ENCODE assay signal across 1 cellular context in the genomic region with DNA sequence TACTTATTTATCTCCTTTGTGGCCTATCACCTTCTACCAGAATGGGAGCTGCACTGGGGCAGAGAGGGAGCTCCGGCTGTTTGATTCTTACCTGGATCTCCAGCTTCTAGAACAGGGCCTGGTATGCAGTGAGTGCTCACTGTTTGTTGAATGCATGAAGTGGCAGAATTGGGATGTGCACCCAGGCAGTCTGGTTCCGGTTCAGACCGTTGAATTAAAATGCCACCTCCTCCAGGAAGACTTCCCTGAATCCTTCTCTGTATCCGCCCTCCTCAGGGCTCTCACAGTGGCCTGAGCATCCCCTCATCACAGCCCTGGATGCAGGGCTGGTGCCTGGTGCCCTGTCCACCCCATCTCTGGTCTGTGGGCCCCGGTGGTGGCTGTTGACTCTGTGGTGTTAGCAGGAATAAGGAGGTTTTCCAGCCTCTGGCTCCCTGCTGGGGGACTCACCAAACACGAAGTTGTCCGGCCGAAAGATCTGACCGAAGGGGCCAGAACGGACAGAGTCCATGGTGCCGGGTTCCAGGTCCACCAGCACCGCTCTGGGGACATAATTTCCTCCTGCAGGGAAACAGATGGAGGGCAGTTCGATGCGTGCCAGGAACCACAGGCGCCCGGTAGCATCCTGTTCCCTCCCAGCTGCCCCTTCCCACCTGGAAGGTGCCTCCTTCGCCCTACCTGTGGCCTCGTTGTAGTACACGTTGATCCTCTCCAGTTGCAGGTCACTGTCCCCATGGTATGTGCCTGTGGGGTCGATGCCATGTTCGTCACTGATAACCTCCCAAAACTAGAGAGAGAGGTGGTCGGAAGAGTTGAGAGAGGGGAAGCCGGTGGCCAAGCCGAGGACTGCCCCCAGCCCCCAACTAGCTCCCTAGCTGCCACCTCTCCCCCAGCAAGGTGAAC.
TF ChIP-seq lines count a peak whose summit lies in the region.

No MANE protein-coding gene starts in this region.

TF ChIP-seq in HCT116, 20 proteins besides CTCF, POLR2A, EP300 and RAD21:
- TF ChIP-seq POLR2AphosphoS5 (IDR thresholded peaks at IDR 0.05; ENCODE audit: low read depth, low read length) = no peak
- TF ChIP-seq SRF (IDR thresholded peaks at IDR 0.05; ENCODE audit: low read depth) = no peak
- TF ChIP-seq ZNF274 (IDR thresholded peaks at IDR 0.05; ENCODE audit: low read depth, low read length) = no peak
- TF ChIP-seq, protein P1, sequence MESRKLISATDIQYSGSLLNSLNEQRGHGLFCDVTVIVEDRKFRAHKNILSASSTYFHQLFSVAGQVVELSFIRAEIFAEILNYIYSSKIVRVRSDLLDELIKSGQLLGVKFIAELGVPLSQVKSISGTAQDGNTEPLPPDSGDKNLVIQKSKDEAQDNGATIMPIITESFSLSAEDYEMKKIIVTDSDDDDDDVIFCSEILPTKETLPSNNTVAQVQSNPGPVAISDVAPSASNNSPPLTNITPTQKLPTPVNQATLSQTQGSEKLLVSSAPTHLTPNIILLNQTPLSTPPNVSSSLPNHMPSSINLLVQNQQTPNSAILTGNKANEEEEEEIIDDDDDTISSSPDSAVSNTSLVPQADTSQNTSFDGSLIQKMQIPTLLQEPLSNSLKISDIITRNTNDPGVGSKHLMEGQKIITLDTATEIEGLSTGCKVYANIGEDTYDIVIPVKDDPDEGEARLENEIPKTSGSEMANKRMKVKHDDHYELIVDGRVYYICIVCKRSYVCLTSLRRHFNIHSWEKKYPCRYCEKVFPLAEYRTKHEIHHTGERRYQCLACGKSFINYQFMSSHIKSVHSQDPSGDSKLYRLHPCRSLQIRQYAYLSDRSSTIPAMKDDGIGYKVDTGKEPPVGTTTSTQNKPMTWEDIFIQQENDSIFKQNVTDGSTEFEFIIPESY (IDR thresholded peaks at IDR 0.05; ENCODE audit: extremely low read depth, insufficient replicate concordance, low read length) = no peak
- no peak for TF ChIP-seq FOSL1 (IDR thresholded peaks at IDR 0.05; ENCODE audit: low read depth)
- no peak for TF ChIP-seq CBX3 (IDR thresholded peaks at IDR 0.05; ENCODE audit: low read depth)
- TF ChIP-seq, protein P2, sequence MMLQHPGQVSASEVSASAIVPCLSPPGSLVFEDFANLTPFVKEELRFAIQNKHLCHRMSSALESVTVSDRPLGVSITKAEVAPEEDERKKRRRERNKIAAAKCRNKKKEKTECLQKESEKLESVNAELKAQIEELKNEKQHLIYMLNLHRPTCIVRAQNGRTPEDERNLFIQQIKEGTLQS (IDR thresholded peaks at IDR 0.05) = no peak
- no peak for TF ChIP-seq SIN3A (IDR thresholded peaks at IDR 0.05; ENCODE audit: low read depth)
- TF ChIP-seq, protein P3, sequence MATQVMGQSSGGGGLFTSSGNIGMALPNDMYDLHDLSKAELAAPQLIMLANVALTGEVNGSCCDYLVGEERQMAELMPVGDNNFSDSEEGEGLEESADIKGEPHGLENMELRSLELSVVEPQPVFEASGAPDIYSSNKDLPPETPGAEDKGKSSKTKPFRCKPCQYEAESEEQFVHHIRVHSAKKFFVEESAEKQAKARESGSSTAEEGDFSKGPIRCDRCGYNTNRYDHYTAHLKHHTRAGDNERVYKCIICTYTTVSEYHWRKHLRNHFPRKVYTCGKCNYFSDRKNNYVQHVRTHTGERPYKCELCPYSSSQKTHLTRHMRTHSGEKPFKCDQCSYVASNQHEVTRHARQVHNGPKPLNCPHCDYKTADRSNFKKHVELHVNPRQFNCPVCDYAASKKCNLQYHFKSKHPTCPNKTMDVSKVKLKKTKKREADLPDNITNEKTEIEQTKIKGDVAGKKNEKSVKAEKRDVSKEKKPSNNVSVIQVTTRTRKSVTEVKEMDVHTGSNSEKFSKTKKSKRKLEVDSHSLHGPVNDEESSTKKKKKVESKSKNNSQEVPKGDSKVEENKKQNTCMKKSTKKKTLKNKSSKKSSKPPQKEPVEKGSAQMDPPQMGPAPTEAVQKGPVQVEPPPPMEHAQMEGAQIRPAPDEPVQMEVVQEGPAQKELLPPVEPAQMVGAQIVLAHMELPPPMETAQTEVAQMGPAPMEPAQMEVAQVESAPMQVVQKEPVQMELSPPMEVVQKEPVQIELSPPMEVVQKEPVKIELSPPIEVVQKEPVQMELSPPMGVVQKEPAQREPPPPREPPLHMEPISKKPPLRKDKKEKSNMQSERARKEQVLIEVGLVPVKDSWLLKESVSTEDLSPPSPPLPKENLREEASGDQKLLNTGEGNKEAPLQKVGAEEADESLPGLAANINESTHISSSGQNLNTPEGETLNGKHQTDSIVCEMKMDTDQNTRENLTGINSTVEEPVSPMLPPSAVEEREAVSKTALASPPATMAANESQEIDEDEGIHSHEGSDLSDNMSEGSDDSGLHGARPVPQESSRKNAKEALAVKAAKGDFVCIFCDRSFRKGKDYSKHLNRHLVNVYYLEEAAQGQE (IDR thresholded peaks at IDR 0.05; ENCODE audit: low read depth) = no peak
- no peak for TF ChIP-seq ELF1 (IDR thresholded peaks at IDR 0.05; ENCODE audit: borderline replicate concordance, low read depth)
- TF ChIP-seq JUND (IDR thresholded peaks at IDR 0.05) = no peak
- no peak for TF ChIP-seq SP1 (IDR thresholded peaks at IDR 0.05; ENCODE audit: low read depth)
- TF ChIP-seq ZFX (IDR thresholded peaks at IDR 0.05) = no peak
- no peak for TF ChIP-seq TCF7L2 (IDR thresholded peaks at IDR 0.05; ENCODE audit: borderline replicate concordance, extremely low read depth, insufficient read depth, insufficient read length)
- TF ChIP-seq EGR1 (IDR thresholded peaks at IDR 0.05; ENCODE audit: low read depth) = no peak
- TF ChIP-seq CEBPB (IDR thresholded peaks at IDR 0.05; ENCODE audit: low read depth) = no peak
- TF ChIP-seq YY1 (IDR thresholded peaks at IDR 0.05; ENCODE audit: extremely low read depth, insufficient replicate concordance, low read depth, low read length) = no peak
- no peak for TF ChIP-seq EZH2phosphoT487 (IDR thresholded peaks at IDR 0.05; ENCODE audit: borderline replicate concordance)
